Comparison of ENCODE assay signal across 11 cellular contexts in genomic region chr4:183335369-183335940, GRCh38. TPM values are rescaled to one million over a fixed set of nuclear protein-coding genes. Genes with fewer than 3 reads are reported as not detected.
DNase-seq lines count a peak whose midpoint lies in the region; ATAC-seq and TF ChIP-seq lines count a peak whose summit lies in the region.
"Had no signal": no experiment of that assay in that cellular context is flagged by ENCODE, and none has a peak within 500 bp of the region (broad histone marks: within the 10 kb centered on the region; RNA-seq: fewer than 3 reads in every experiment).

No MANE protein-coding gene starts in this region.

- peaks cover 7% of the 10 kb centered on the region for H3K27me3 Mint-ChIP-seq in HFFc6 (ENCODE audit: insufficient read depth)
- peaks cover 18% of the 10 kb centered on the region for H3K27me3 Mint-ChIP-seq in activated CD8-positive, alpha-beta T cell treated with anti-CD3 and anti-CD28 coated beads for 36 hours
- peaks cover 34% of the 10 kb centered on the region for H3K27me3 Mint-ChIP-seq in stimulated activated memory B cell treated with anti-CD40 and anti-IgM and Interleukin-4, amounts not matched to agents 10 μg/mL and 1 μg/mL and 100 μg/mL, for 72 hours

- CTCF ChIA-PET in activated CD8-positive, alpha-beta T cell treated with anti-CD3 and anti-CD28 coated beads for 36 hours (lab: Charles Lee): no interaction called here

- POLR2A ChIA-PET in activated CD8-positive, alpha-beta T cell treated with anti-CD3 and anti-CD28 coated beads for 36 hours (lab: Charles Lee): interaction anchor here (1.0 kb wide), 1 partner anchor 11 kb away, joined by 3 read pairs; no protein-coding TSS in a partner anchor

- peak; percentile 89 for DNase-seq in A172 (ENCODE audit: low spot score)
- peak; percentile 92 for DNase-seq in HFFc6
- DNase-seq in activated CD8-positive, alpha-beta T cell treated with anti-CD3 and anti-CD28 coated beads for 36 hours: peak; percentile 19
- DNase-seq in iris pigment epithelial cell (ENCODE audit: low read depth): peak; percentile 97
- no peak for DNase-seq in effector CD4-positive, alpha-beta T cell
- no peak for DNase-seq in COLO668 (lab: John Stamatoyannopoulos, UW; ENCODE audit: unreplicated experiment)
- DNase-seq: DND-41 had no signal

- peaks cover 14% of the 10 kb centered on the region for H3K36me3 Mint-ChIP-seq in HFFc6 (ENCODE audit: low read depth)
- no peaks in the 10 kb centered on the region for H3K36me3 Mint-ChIP-seq in activated CD8-positive, alpha-beta T cell treated with anti-CD3 and anti-CD28 coated beads for 36 hours (ENCODE audit: low read depth)
- H3K36me3 Mint-ChIP-seq in stimulated activated memory B cell treated with anti-CD40 and anti-IgM and Interleukin-4, amounts not matched to agents 10 μg/mL and 1 μg/mL and 100 μg/mL, for 72 hours: no peaks in the 10 kb centered on the region
- H3K36me3 Mint-ChIP-seq: activated naive CD8-positive, alpha-beta T cell had no signal

- ATAC-seq in activated CD8-positive, alpha-beta T cell treated with anti-CD3 and anti-CD28 coated beads for 36 hours: peak; percentile 72
- ATAC-seq in GM19324 (IDR thresholded peaks at IDR 0.05; ENCODE audit: low FRiP score, unreplicated experiment): no peak
- no peak for ATAC-seq in stimulated activated memory B cell treated with anti-CD40 and anti-IgM and Interleukin-4, amounts not matched to agents 10 μg/mL and 1 μg/mL and 100 μg/mL, for 72 hours

- H3K9me3 Mint-ChIP-seq in HFFc6: peaks cover 10% of the 10 kb centered on the region; the same call in 1 of the 2 replicates
- H3K9me3 Mint-ChIP-seq in activated CD8-positive, alpha-beta T cell treated with anti-CD3 and anti-CD28 coated beads for 36 hours: peaks cover 1% of the 10 kb centered on the region
- H3K9me3 Mint-ChIP-seq in stimulated activated memory B cell treated with anti-CD40 and anti-IgM and Interleukin-4, amounts not matched to agents 10 μg/mL and 1 μg/mL and 100 μg/mL, for 72 hours: no peaks in the 10 kb centered on the region
- H3K9me3 Mint-ChIP-seq: T-helper 1 cell treated with Interleukin-12 subunit alpha and Interleukin-12 subunit beta and Interleukin-4 antibody, amounts not matched to agents 30 μg/mL and 1 μg/mL, for 36 hours had no signal

- peak overlapping the region; percentile 7; the same call in 1 of the 2 replicates for H3K4me3 Mint-ChIP-seq in HFFc6
- H3K4me3 Mint-ChIP-seq in activated CD8-positive, alpha-beta T cell treated with anti-CD3 and anti-CD28 coated beads for 36 hours: no peak overlapping the region
- H3K4me3 Mint-ChIP-seq in stimulated activated memory B cell treated with anti-CD40 and anti-IgM and Interleukin-4, amounts not matched to agents 10 μg/mL and 1 μg/mL and 100 μg/mL, for 72 hours: no peak overlapping the region
- H3K4me3 Mint-ChIP-seq: activated naive CD8-positive, alpha-beta T cell; T-helper 1 cell treated with Interleukin-12 subunit alpha and Interleukin-12 subunit beta and Interleukin-4 antibody, amounts not matched to agents 30 μg/mL and 1 μg/mL, for 36 hours had no signal

- peaks cover 37% of the 10 kb centered on the region for H3K4me1 Mint-ChIP-seq in HFFc6 (ENCODE audit: low read depth)
- H3K4me1 Mint-ChIP-seq in activated CD8-positive, alpha-beta T cell treated with anti-CD3 and anti-CD28 coated beads for 36 hours (ENCODE audit: low read depth): peaks cover 7% of the 10 kb centered on the region
- no peaks in the 10 kb centered on the region for H3K4me1 Mint-ChIP-seq in stimulated activated memory B cell treated with anti-CD40 and anti-IgM and Interleukin-4, amounts not matched to agents 10 μg/mL and 1 μg/mL and 100 μg/mL, for 72 hours

- peak overlapping the region; percentile 87 for H3K27ac Mint-ChIP-seq in HFFc6
- no peak overlapping the region for H3K27ac Mint-ChIP-seq in activated CD8-positive, alpha-beta T cell treated with anti-CD3 and anti-CD28 coated beads for 36 hours
- H3K27ac Mint-ChIP-seq in stimulated activated memory B cell treated with anti-CD40 and anti-IgM and Interleukin-4, amounts not matched to agents 10 μg/mL and 1 μg/mL and 100 μg/mL, for 72 hours: no peak overlapping the region
- H3K27ac Mint-ChIP-seq: activated naive CD8-positive, alpha-beta T cell; T-helper 1 cell treated with Interleukin-12 subunit alpha and Interleukin-12 subunit beta and Interleukin-4 antibody, amounts not matched to agents 30 μg/mL and 1 μg/mL, for 36 hours had no signal

- no peak for TF ChIP-seq CTCF in HFFc6 (IDR thresholded peaks at IDR 0.05)
- no peak for TF ChIP-seq CTCF in activated CD8-positive, alpha-beta T cell treated with anti-CD3 and anti-CD28 coated beads for 36 hours (IDR thresholded peaks at IDR 0.05)

- intact Hi-C loops in activated CD8-positive, alpha-beta T cell treated with anti-CD3 and anti-CD28 coated beads for 36 hours (cut with micrococcal nuclease): no loop called here

RNA-seq across cellular contexts. Expression of gene CLDN24, which starts 13.2 kb away (rescaled TPM):
- not detected in 2 replicates for total RNA-seq in A172 (2014; rRNA removed; shearing (Covaris generic))
- not detected for total RNA-seq in HFFc6 (2021; fragmentation: NEBNext Ultra II Directional; extraction: Animal tissue kit (Norgen Biotek cat#: 25700))
- not detected for total RNA-seq in activated CD8-positive, alpha-beta T cell treated with anti-CD3 and anti-CD28 coated beads for 36 hours

RNA-seq across cellular contexts. Expression of gene CLDN22, which starts 15.4 kb away (rescaled TPM):
- total RNA-seq in A172 (2014; rRNA removed; shearing (Covaris generic)): not detected in 2 replicates
- total RNA-seq in HFFc6 (2021; fragmentation: NEBNext Ultra II Directional; extraction: Animal tissue kit (Norgen Biotek cat#: 25700)): not detected
- total RNA-seq in activated CD8-positive, alpha-beta T cell treated with anti-CD3 and anti-CD28 coated beads for 36 hours: not detected

Comparison
In these comparisons a context has a peak if more than half of its experiments do, and no peak if none do; other contexts are left out.
1. DNase-seq: peak in A172 (single experiment), HFFc6 (single experiment), activated CD8-positive, alpha-beta T cell treated with anti-CD3 and anti-CD28 coated beads for 36 hours (single experiment) and iris pigment epithelial cell (single experiment); none in effector CD4-positive, alpha-beta T cell (single experiment) and COLO668 (single experiment).